1 cellular context compared by ENCODE assay signal in the genomic region with DNA sequence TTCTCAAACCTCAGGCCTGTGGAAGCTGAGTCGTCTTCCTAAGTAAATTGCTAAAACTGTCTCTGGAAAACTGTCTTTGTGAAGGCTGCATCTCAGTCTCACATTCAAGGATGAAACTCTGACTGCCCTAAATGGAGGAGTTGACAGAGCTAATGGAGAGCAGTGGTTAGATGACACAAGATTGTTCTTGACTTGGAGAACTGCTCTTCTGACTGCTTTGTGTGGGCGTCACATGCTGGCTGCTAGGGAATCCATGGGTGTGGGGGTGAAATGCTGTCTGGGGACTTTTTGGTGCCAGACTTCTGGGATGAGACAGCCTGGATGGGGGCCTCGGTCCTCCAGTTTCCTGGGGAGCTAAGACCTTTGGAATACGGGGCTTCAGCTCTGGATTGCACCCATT.
TF ChIP-seq lines count a peak whose summit lies in the region.

No MANE protein-coding gene starts in this region.

TF ChIP-seq in SK-N-SH treated with all-trans-retinoic acid at 6 μM for 48 hours, 23 proteins besides CTCF, POLR2A, EP300 and RAD21 (continued from another document):
- TF ChIP-seq, protein P1, sequence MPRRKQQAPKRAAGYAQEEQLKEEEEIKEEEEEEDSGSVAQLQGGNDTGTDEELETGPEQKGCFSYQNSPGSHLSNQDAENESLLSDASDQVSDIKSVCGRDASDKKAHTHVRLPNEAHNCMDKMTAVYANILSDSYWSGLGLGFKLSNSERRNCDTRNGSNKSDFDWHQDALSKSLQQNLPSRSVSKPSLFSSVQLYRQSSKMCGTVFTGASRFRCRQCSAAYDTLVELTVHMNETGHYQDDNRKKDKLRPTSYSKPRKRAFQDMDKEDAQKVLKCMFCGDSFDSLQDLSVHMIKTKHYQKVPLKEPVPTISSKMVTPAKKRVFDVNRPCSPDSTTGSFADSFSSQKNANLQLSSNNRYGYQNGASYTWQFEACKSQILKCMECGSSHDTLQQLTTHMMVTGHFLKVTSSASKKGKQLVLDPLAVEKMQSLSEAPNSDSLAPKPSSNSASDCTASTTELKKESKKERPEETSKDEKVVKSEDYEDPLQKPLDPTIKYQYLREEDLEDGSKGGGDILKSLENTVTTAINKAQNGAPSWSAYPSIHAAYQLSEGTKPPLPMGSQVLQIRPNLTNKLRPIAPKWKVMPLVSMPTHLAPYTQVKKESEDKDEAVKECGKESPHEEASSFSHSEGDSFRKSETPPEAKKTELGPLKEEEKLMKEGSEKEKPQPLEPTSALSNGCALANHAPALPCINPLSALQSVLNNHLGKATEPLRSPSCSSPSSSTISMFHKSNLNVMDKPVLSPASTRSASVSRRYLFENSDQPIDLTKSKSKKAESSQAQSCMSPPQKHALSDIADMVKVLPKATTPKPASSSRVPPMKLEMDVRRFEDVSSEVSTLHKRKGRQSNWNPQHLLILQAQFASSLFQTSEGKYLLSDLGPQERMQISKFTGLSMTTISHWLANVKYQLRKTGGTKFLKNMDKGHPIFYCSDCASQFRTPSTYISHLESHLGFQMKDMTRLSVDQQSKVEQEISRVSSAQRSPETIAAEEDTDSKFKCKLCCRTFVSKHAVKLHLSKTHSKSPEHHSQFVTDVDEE (CRISPR knock-in tag; IDR thresholded peaks at IDR 0.05): no peak
- no peak for TF ChIP-seq TCF4 (CRISPR knock-in tag; IDR thresholded peaks at IDR 0.05; ENCODE audit: borderline replicate concordance)
- TF ChIP-seq, protein P2, sequence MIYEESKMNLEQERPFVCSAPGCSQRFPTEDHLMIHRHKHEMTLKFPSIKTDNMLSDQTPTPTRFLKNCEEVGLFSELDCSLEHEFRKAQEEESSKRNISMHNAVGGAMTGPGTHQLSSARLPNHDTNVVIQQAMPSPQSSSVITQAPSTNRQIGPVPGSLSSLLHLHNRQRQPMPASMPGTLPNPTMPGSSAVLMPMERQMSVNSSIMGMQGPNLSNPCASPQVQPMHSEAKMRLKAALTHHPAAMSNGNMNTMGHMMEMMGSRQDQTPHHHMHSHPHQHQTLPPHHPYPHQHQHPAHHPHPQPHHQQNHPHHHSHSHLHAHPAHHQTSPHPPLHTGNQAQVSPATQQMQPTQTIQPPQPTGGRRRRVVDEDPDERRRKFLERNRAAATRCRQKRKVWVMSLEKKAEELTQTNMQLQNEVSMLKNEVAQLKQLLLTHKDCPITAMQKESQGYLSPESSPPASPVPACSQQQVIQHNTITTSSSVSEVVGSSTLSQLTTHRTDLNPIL (CRISPR knock-in tag; IDR thresholded peaks at IDR 0.05; ENCODE audit: low read depth): no peak
- no peak for TF ChIP-seq SNAI2 (CRISPR knock-in tag; IDR thresholded peaks at IDR 0.05)
- TF ChIP-seq, protein P3, sequence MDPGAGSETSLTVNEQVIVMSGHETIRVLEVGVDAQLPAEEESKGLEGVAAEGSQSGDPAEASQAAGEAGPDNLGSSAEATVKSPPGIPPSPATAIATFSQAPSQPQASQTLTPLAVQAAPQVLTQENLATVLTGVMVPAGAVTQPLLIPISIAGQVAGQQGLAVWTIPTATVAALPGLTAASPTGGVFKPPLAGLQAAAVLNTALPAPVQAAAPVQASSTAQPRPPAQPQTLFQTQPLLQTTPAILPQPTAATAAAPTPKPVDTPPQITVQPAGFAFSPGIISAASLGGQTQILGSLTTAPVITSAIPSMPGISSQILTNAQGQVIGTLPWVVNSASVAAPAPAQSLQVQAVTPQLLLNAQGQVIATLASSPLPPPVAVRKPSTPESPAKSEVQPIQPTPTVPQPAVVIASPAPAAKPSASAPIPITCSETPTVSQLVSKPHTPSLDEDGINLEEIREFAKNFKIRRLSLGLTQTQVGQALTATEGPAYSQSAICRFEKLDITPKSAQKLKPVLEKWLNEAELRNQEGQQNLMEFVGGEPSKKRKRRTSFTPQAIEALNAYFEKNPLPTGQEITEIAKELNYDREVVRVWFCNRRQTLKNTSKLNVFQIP (CRISPR knock-in tag; IDR thresholded peaks at IDR 0.05; ENCODE audit: borderline replicate concordance, low read depth): no peak
- no peak for TF ChIP-seq ESRRG (CRISPR knock-in tag; IDR thresholded peaks at IDR 0.05)
- TF ChIP-seq, protein P4, sequence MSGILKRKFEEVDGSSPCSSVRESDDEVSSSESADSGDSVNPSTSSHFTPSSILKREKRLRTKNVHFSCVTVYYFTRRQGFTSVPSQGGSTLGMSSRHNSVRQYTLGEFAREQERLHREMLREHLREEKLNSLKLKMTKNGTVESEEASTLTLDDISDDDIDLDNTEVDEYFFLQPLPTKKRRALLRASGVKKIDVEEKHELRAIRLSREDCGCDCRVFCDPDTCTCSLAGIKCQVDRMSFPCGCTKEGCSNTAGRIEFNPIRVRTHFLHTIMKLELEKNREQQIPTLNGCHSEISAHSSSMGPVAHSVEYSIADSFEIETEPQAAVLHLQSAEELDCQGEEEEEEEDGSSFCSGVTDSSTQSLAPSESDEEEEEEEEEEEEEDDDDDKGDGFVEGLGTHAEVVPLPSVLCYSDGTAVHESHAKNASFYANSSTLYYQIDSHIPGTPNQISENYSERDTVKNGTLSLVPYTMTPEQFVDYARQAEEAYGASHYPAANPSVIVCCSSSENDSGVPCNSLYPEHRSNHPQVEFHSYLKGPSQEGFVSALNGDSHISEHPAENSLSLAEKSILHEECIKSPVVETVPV (CRISPR knock-in tag; IDR thresholded peaks at IDR 0.05): no peak
- TF ChIP-seq ZNF565 (CRISPR knock-in tag; conservative IDR thresholded peaks at IDR 0.05; ENCODE audit: low read depth): no peak
- no peak for TF ChIP-seq ISL1 (CRISPR knock-in tag; IDR thresholded peaks at IDR 0.05)
- TF ChIP-seq ZFP3 (CRISPR knock-in tag; IDR thresholded peaks at IDR 0.05): no peak
- no peak for TF ChIP-seq OSR1 (CRISPR knock-in tag; IDR thresholded peaks at IDR 0.05)
- TF ChIP-seq RARB (CRISPR knock-in tag; IDR thresholded peaks at IDR 0.05): no peak
- no peak for TF ChIP-seq ZC3H10 (CRISPR knock-in tag; IDR thresholded peaks at IDR 0.05)
